2 cellular contexts compared by ENCODE assay signal in the genomic region with DNA sequence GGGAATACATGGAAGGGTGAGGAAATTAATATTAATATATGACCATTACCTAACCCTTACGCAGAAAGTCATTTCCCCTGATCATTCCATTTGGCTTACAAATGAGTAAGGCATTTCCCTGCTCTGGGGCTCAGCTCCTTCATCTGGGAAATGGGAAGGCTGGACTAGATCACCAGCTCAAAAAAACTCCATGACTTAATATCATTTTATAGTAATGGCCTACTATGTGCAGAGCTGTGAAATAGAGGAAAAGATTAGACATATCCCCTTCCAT.
TF ChIP-seq lines count a peak whose summit lies in the region.

No MANE protein-coding gene starts in this region.

TF ChIP-seq in IMR-90, 13 proteins besides CTCF, POLR2A, EP300 and RAD21:
- TF ChIP-seq ELK1 (IDR thresholded peaks at IDR 0.05; ENCODE audit: borderline replicate concordance, low read depth, low read length): no peak
- no peak for TF ChIP-seq MAZ (IDR thresholded peaks at IDR 0.05; ENCODE audit: borderline replicate concordance, low read depth, low read length)
- no peak for TF ChIP-seq SMC3 (IDR thresholded peaks at IDR 0.05; ENCODE audit: low read depth, low read length)
- no peak for TF ChIP-seq BHLHE40 (IDR thresholded peaks at IDR 0.05; ENCODE audit: low read depth, low read length)
- no peak for TF ChIP-seq RFX5 (IDR thresholded peaks at IDR 0.05; ENCODE audit: low read depth, low read length)
- TF ChIP-seq MAFK (IDR thresholded peaks at IDR 0.05; ENCODE audit: low read depth, low read length): no peak
- no peak for TF ChIP-seq RCOR1 (IDR thresholded peaks at IDR 0.05; ENCODE audit: insufficient replicate concordance, low read length)
- TF ChIP-seq, protein P1, sequence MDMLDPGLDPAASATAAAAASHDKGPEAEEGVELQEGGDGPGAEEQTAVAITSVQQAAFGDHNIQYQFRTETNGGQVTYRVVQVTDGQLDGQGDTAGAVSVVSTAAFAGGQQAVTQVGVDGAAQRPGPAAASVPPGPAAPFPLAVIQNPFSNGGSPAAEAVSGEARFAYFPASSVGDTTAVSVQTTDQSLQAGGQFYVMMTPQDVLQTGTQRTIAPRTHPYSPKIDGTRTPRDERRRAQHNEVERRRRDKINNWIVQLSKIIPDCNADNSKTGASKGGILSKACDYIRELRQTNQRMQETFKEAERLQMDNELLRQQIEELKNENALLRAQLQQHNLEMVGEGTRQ (IDR thresholded peaks at IDR 0.05; ENCODE audit: low read depth, low read length): no peak
- no peak for TF ChIP-seq NFE2L2 (IDR thresholded peaks at IDR 0.05; ENCODE audit: low read depth, low read length)
- no peak for TF ChIP-seq MXI1 (IDR thresholded peaks at IDR 0.05; ENCODE audit: borderline replicate concordance, low read depth, low read length)
- TF ChIP-seq CHD1 (IDR thresholded peaks at IDR 0.05; ENCODE audit: low read depth, low read length): no peak
- no peak for TF ChIP-seq FOS (IDR thresholded peaks at IDR 0.05; ENCODE audit: low read depth, low read length)
- TF ChIP-seq CEBPB (IDR thresholded peaks at IDR 0.05; ENCODE audit: low read depth, low read length): no peak
TF ChIP-seq in IMR-90: peak in this region for 0.

TF ChIP-seq in GM23338, 12 proteins besides CTCF, POLR2A, EP300 and RAD21:
- no peak for TF ChIP-seq EZH2phosphoT487 (IDR thresholded peaks at IDR 0.05; ENCODE audit: unreplicated experiment)
- TF ChIP-seq, protein P2, sequence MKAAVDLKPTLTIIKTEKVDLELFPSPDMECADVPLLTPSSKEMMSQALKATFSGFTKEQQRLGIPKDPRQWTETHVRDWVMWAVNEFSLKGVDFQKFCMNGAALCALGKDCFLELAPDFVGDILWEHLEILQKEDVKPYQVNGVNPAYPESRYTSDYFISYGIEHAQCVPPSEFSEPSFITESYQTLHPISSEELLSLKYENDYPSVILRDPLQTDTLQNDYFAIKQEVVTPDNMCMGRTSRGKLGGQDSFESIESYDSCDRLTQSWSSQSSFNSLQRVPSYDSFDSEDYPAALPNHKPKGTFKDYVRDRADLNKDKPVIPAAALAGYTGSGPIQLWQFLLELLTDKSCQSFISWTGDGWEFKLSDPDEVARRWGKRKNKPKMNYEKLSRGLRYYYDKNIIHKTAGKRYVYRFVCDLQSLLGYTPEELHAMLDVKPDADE (IDR thresholded peaks at IDR 0.05): no peak
- no peak for TF ChIP-seq EZH2 (IDR thresholded peaks at IDR 0.05; ENCODE audit: low read depth, unreplicated experiment)
- TF ChIP-seq POLR2AphosphoS5 (IDR thresholded peaks at IDR 0.05; ENCODE audit: low read depth): no peak
- TF ChIP-seq NANOG (IDR thresholded peaks at IDR 0.05; ENCODE audit: borderline replicate concordance): no peak
- TF ChIP-seq CREB1 (CRISPR knock-in tag; IDR thresholded peaks at IDR 0.05; ENCODE audit: low read depth): no peak
